8 cellular contexts compared by ENCODE assay signal in genomic region chr20:31514154-31515071, GRCh38. TPM values are rescaled to one million over a fixed set of nuclear protein-coding genes. Genes with fewer than 3 reads are reported as not detected.
A peak's percentile ranks its signal among the peaks of the same experiment; 100 is the strongest.
DNase-seq lines count a peak whose midpoint lies in the region; ATAC-seq and TF ChIP-seq lines count a peak whose summit lies in the region.

Gene HM13, plus strand, starts transcription at chr20:31514442. Its CDS starts 110 bp downstream, at chr20:31514552.

- H3K36me3 Mint-ChIP-seq in T-cell (peaks cover 3% of the 10 kb centered on the region), progenitor cell of endocrine pancreas (ENCODE audit: insufficient read depth) (no peaks in the 10 kb centered on the region)

- POLR2A ChIA-PET in T-cell (lab: Charles Lee): interaction anchor here in 1 of 2 donors (0.6 kb wide), 1 partner anchor 366 kb away, joined by 3 read pairs; no protein-coding TSS in a partner anchor

- H3K9me3 ChIP-seq in adrenal gland (replicated peaks in 1 of 3): no peaks in the 10 kb centered on the region

- H3K27ac Mint-ChIP-seq in T-cell (peak within 1 kb of the TSS; percentile 27 to 65), progenitor cell of endocrine pancreas (no peak within 1 kb of the TSS)

- 0 to 2% (median 1%) methylated on average over 14 to 86 of the region's 86 CpGs for WGBS in adrenal gland, 4 donors

- no peaks in the 10 kb centered on the region for H3K36me3 ChIP-seq in adrenal gland (replicated peaks in 1 of 2)

- CTCF ChIA-PET in T-cell (lab: Charles Lee): interaction anchor here (0.6 to 1.6 kb wide), 6 partner anchors 10 to 1026 kb away, joined by 3 to 5 read pairs (median 4); no protein-coding TSS in a partner anchor

- peak within 1 kb of the TSS in 4 of 5 donors; percentile 74 to 93 (median 81) for H3K27ac ChIP-seq in adrenal gland

- H3K4me3 Mint-ChIP-seq in T-cell (no peak within 1 kb of the TSS), progenitor cell of endocrine pancreas (ENCODE audit: low read depth) (no peak within 1 kb of the TSS)

- H3K27me3 ChIP-seq in adrenal gland: no peaks in the 10 kb centered on the region

- ATAC-seq in HG02678 (IDR thresholded peaks at IDR 0.05; ENCODE audit: unreplicated experiment) (peak; percentile 90), T-cell (replicated peaks in 1 of 4) (peak; percentile 86 to 91 (median 88)), left cardiac atrium (peak; percentile 95 to 98)

- H3K4me3 ChIP-seq in adrenal gland: peak within 1 kb of the TSS; percentile 37 to 96 (median 88)

- DNase-seq in NCI-H128 (lab: John Stamatoyannopoulos, UW; ENCODE audit: unreplicated experiment) (peak; percentile 76), T-cell (peak; percentile 74 to 91 (median 84)), adrenal gland (peak; percentile 90 to 95 (median 92)), left cardiac atrium (peak; percentile 93), progenitor cell of endocrine pancreas (ENCODE audit: low spot score, unreplicated experiment) (peak; percentile 97), ureter (ENCODE audit: low spot score) (peak; percentile 93)

- H3K4me1 ChIP-seq in adrenal gland (replicated peaks in 1 of 2): peaks cover 17 to 35% of the 10 kb centered on the region in 2 donors

- peak; percentile 74 to 90 for TF ChIP-seq POLR2A in adrenal gland (IDR thresholded peaks at IDR 0.05)

- TF ChIP-seq CTCF in GM12874 (IDR thresholded peaks at IDR 0.05; ENCODE audit: insufficient read depth, low read depth, low read length) (peak; percentile 98), adrenal gland (IDR thresholded peaks at IDR 0.05) (peak; percentile 49 to 99 (median 91)), progenitor cell of endocrine pancreas (IDR thresholded peaks at IDR 0.05; ENCODE audit: unreplicated experiment) (peak; percentile 100)

- H3K9me3 Mint-ChIP-seq in T-cell (no peaks in the 10 kb centered on the region), progenitor cell of endocrine pancreas (ENCODE audit: low read depth) (no peaks in the 10 kb centered on the region)

- H3K4me1 Mint-ChIP-seq in T-cell (peaks cover 6 to 15% (median 11%) of the 10 kb centered on the region in 3 donors), progenitor cell of endocrine pancreas (ENCODE audit: low read depth) (no peaks in the 10 kb centered on the region)

- intact Hi-C loops in adrenal gland (cut with DNase I) (no loop called here), left cardiac atrium (cut with DNase I) (no loop called here)

- H3K27me3 Mint-ChIP-seq in T-cell: no peaks in the 10 kb centered on the region
- H3K27me3 Mint-ChIP-seq in progenitor cell of endocrine pancreas: peaks cover 3% of the 10 kb centered on the region

RNA-seq across cellular contexts. Expression of gene HM13, which starts in this region (rescaled TPM):
- total RNA-seq in T-cell (100 to 1,000 TPM; 108 to 149 (median 140) TPM), adrenal gland (100 to 1,000 TPM in 6 of 8 donors, 10 to 100 TPM in 2; 80.5 to 356 (median 153) TPM), left cardiac atrium (10 to 100 TPM; 64.9 to 88.9 TPM), progenitor cell of endocrine pancreas (211 and 217 TPM in 2 replicates), ureter (176 TPM)
- 100 to 1,000 TPM; 177 to 241 (median 236) TPM for polyA plus RNA-seq in adrenal gland

Comparison
In these comparisons a context has a peak if more than half of its experiments do, and no peak if none do; other contexts are left out.
1. Peak in every context shown above with its lines: DNase-seq, ATAC-seq, H3K4me3 ChIP-seq and H3K27ac ChIP-seq.